ENCODE assay signal across 19 cellular contexts in the genomic region with DNA sequence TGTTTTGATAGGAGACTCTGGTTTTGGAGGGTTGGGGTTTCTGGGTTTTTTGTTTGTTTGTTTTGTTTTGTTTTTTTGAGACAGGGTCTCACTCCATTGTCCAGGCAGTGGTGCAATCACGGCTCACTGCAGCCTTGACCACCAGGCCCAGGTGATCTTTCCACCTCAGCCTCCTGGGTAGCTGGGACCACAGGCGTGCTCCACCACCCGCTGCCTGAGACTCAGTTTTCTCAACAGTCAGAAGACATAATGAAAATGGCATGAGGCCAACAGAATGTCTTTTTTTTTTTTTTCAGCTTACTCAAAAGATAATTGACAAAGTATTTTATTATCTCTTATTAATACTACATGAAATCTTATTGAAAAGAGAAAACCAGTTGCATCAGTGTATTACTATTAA. TPM values are rescaled to one million over a fixed set of nuclear protein-coding genes. Genes with fewer than 3 reads are reported as not detected.
DNase-seq lines count a peak whose midpoint lies in the region; ATAC-seq and TF ChIP-seq lines count a peak whose summit lies in the region.
"Had no signal": no experiment of that assay in that cellular context is flagged by ENCODE, and none has a peak within 500 bp of the region (broad histone marks: within the 10 kb centered on the region; RNA-seq: fewer than 3 reads in every experiment).

No MANE protein-coding gene starts in this region.

- H3K36me3 ChIP-seq in SK-N-MC (ENCODE audit: insufficient read depth, low read length) (peaks cover 17% of the 10 kb centered on the region), spleen (peaks cover 0 to 93% (median 30%) of the 10 kb centered on the region in 6 donors)
- peaks cover 16% of the 10 kb centered on the region for H3K36me3 ChIP-seq in effector memory CD4-positive, alpha-beta T cell (ENCODE audit: control insufficient read depth, insufficient read depth, low read length)

- H3K36me3 Mint-ChIP-seq in dendritic cell treated with granulocyte-macrophage colony-stimulating factor and Interleukin-4, amounts not matched to agents 40 ng/mL and 50 ng/mL, for 4 days (ENCODE audit: low read depth): peaks cover 81% of the 10 kb centered on the region

- no peaks in the 10 kb centered on the region for H3K4me1 Mint-ChIP-seq in dendritic cell treated with granulocyte-macrophage colony-stimulating factor and Interleukin-4, amounts not matched to agents 40 ng/mL and 50 ng/mL, for 4 days (ENCODE audit: low read depth)

- TF ChIP-seq CTCF in spleen (IDR thresholded peaks at IDR 0.05 in 8 of 11, conservative IDR thresholded peaks at IDR 0.05 in 3 of 11): no peak

- no peak overlapping the region for H3K4me3 Mint-ChIP-seq in dendritic cell treated with granulocyte-macrophage colony-stimulating factor and Interleukin-4, amounts not matched to agents 40 ng/mL and 50 ng/mL, for 4 days

- 86 to 95% (median 90%) methylated on average over 3 of the region's 3 CpGs for WGBS in spleen, 5 donors

- H3K27me3 Mint-ChIP-seq in dendritic cell treated with granulocyte-macrophage colony-stimulating factor and Interleukin-4, amounts not matched to agents 40 ng/mL and 50 ng/mL, for 4 days: no peaks in the 10 kb centered on the region

- ATAC-seq in HG02970 (IDR thresholded peaks at IDR 0.05; ENCODE audit: low FRiP score, unreplicated experiment): no peak
- ATAC-seq: A549, HCT116, Panc1 had no signal

- DNase-seq in activated effector memory CD4-positive, alpha-beta T cell treated with anti-CD3 and anti-CD28 coated beads, Interleukin-2, amount 50 U/mL, for 16 hours: peak; percentile 49
- DNase-seq in activated effector memory CD4-positive, alpha-beta T cell treated with Interleukin-2 at 50 U/mL for 16 hours: no peak
- DNase-seq in SK-N-MC (ENCODE audit: low read depth, low spot score) (no peak), spleen (peak; percentile 38), caudate nucleus (lab: John Stamatoyannopoulos, UW) (no peak)
- no peak for DNase-seq in effector memory CD4-positive, alpha-beta T cell
- DNase-seq: GF-D8, GM23248, IMR-90, NCI-H1417, NCI-H2029, NCI-H2171 treated with DMSO at 0.1 percent for 48 hours, NCI-H82 had no signal

- no peak overlapping the region for H3K9ac ChIP-seq in SK-N-MC (ENCODE audit: insufficient read length)
- H3K9ac ChIP-seq: GM23248 had no signal

- no peak for TF ChIP-seq POLR2A in spleen (IDR thresholded peaks at IDR 0.05)

- no peaks in the 10 kb centered on the region for H3K27me3 ChIP-seq in spleen (replicated peaks in 1 of 7)
- no peaks in the 10 kb centered on the region for H3K27me3 ChIP-seq in effector memory CD4-positive, alpha-beta T cell (replicated peaks; ENCODE audit: control insufficient read depth, insufficient read depth, low read length, poor library complexity, severe bottlenecking)

- no peaks in the 10 kb centered on the region for H3K9me3 Mint-ChIP-seq in dendritic cell treated with granulocyte-macrophage colony-stimulating factor and Interleukin-4, amounts not matched to agents 40 ng/mL and 50 ng/mL, for 4 days

- intact Hi-C loops in dendritic cell treated with granulocyte-macrophage colony-stimulating factor and Interleukin-4, amounts not matched to agents 40 ng/mL and 50 ng/mL, for 4 days (cut with micrococcal nuclease): no loop called here
- intact Hi-C loops in spleen (cut with DNase I; ENCODE audit: low total_unique reads): no loop called here

- H3K4me3 ChIP-seq in SK-N-MC (no peak overlapping the region), spleen (no peak overlapping the region)
- no peak overlapping the region for H3K4me3 ChIP-seq in effector memory CD4-positive, alpha-beta T cell (ENCODE audit: insufficient read depth, low read depth, low read length, poor library complexity, severe bottlenecking)
- H3K4me3 ChIP-seq: A549, GM23248 had no signal

- peak overlapping the region; percentile 53 for H3K27ac Mint-ChIP-seq in dendritic cell treated with granulocyte-macrophage colony-stimulating factor and Interleukin-4, amounts not matched to agents 40 ng/mL and 50 ng/mL, for 4 days

- H3K27ac ChIP-seq in SK-N-MC (peak overlapping the region; percentile 58; the same call in 1 of the 2 replicates), spleen (no peak overlapping the region), caudate nucleus (ENCODE audit: low read depth, low read length) (no peak overlapping the region)
- no peak overlapping the region for H3K27ac ChIP-seq in effector memory CD4-positive, alpha-beta T cell (ENCODE audit: insufficient read depth, low read length, poor library complexity, severe bottlenecking)
- H3K27ac ChIP-seq: A549, C4-2B, GM23248 had no signal

- H3K9me3 ChIP-seq in SK-N-MC (ENCODE audit: low read depth, low read length) (no peaks in the 10 kb centered on the region), spleen (no peaks in the 10 kb centered on the region)
- H3K9me3 ChIP-seq in effector memory CD4-positive, alpha-beta T cell (ENCODE audit: control insufficient read depth, low read length): no peaks in the 10 kb centered on the region
- H3K9me3 ChIP-seq: A549 had no signal

- H3K4me1 ChIP-seq in spleen: no peaks in the 10 kb centered on the region
- H3K4me1 ChIP-seq in effector memory CD4-positive, alpha-beta T cell (ENCODE audit: control insufficient read depth, insufficient read depth, low read length, poor library complexity, severe bottlenecking): no peaks in the 10 kb centered on the region
- H3K4me1 ChIP-seq: A549 had no signal

RNA-seq across cellular contexts. Expression of gene TNIP2, which starts 32.4 kb away (rescaled TPM):
- total RNA-seq in spleen: 10 to 100 TPM; 35.1 to 52.5 (median 50.4) TPM
- 10 to 100 TPM; 32.7 to 53.5 (median 33.2) TPM for polyA plus RNA-seq in spleen

Comparison
In these comparisons a context has a peak if more than half of its experiments do, and no peak if none do; other contexts are left out.
1. DNase-seq: peak in activated effector memory CD4-positive, alpha-beta T cell treated with anti-CD3 and anti-CD28 coated beads, Interleukin-2, amount 50 U/mL, for 16 hours (single experiment) and spleen (single experiment); none in activated effector memory CD4-positive, alpha-beta T cell treated with Interleukin-2 at 50 U/mL for 16 hours (single experiment), SK-N-MC (single experiment), caudate nucleus (0 of 61) and effector memory CD4-positive, alpha-beta T cell (0 of 3).